ENCODE assay signal across 9 cellular contexts in the genomic region with DNA sequence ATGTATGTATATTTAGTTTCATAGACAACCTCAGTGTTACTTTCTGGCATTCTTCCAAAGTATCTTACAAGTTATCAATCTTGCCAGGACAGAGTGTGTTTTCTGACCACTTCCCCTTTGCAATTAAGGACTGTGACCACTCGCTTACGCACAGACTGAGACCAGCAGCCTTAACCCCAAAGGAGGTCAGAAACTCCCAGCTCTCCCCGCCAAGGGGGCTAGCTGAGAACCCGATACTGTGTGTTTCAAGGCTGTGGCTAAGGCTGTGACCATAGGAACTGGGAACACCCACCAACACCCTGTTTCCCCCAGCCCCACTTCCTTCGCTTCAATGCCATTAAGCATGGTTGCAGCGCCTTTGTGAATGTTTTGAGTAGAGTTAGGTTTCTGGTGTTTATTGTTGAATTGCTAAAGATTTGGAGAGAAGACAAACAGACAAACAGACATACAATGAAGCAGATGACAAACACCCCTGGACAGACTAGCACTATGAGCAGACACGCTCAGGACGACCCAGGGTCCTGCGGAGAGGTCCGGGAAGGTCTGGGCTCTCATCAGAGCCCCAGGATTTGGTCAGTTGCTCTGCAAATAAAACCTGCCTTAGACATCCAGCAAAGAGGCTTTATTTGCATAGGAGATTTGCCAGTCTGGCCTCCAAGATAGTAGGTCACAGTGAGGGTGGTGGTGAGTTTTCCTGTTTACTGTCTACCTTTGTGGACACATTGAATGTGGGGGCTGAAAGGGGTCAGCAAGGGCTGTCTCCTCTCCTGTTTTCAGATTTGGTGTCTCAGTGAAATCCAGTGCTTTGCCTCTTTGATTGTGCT. TPM values are rescaled to one million over a fixed set of nuclear protein-coding genes. Genes with fewer than 3 reads are reported as not detected.
DNase-seq lines count a peak whose midpoint lies in the region; ATAC-seq, FAIRE-seq and TF ChIP-seq lines count a peak whose summit lies in the region.
"Had no signal": no experiment of that assay in that cellular context is flagged by ENCODE, and none has a peak within 500 bp of the region (broad histone marks: within the 10 kb centered on the region; RNA-seq: fewer than 3 reads in every experiment).

No MANE protein-coding gene starts in this region.

- no TSS peak for BruUV-seq in Caco-2 (replicated peaks; lab: Mats Ljungman, UMichigan)

- no peak overlapping the region for H3K9ac ChIP-seq in Loucy (ENCODE audit: low read depth, low read length, poor library complexity, severe bottlenecking)

- H3K27me3 ChIP-seq in Loucy (ENCODE audit: insufficient read depth, low read length, poor library complexity, severe bottlenecking) (no peaks in the 10 kb centered on the region), Caco-2 (replicated peaks; ENCODE audit: control insufficient read depth, insufficient read depth, low read length) (no peaks in the 10 kb centered on the region)

- H3K36me3 ChIP-seq in Loucy (ENCODE audit: insufficient read depth, low read length) (no peaks in the 10 kb centered on the region), Caco-2 (ENCODE audit: control insufficient read depth, insufficient read depth, low read length) (no peaks in the 10 kb centered on the region)

- TF ChIP-seq POLR2A in GM12892 (IDR thresholded peaks at IDR 0.05; ENCODE audit: low read depth, low read length): no peak; the same call in 1 of the 2 replicates

- H3K9me3 ChIP-seq in Loucy (ENCODE audit: insufficient read depth, low read depth, low read length) (no peaks in the 10 kb centered on the region), Caco-2 (no peaks in the 10 kb centered on the region)

- no peaks in the 10 kb centered on the region for H3K27me3 Mint-ChIP-seq in Caco-2 (ENCODE audit: insufficient read depth, unreplicated experiment)

- H3F3A ChIP-seq in Loucy (ENCODE audit: low read depth): no peaks in the 10 kb centered on the region

- intact Hi-C loops in Caco-2 (cut with micrococcal nuclease; ENCODE audit: unreplicated experiment): no loop called here

- H3K9me3 Mint-ChIP-seq in Caco-2 (ENCODE audit: unreplicated experiment): no peaks in the 10 kb centered on the region

- CTCF ChIA-PET in Caco-2 (lab: Charles Lee): no interaction called here

- peak; percentile 98 for FAIRE-seq in GM12892 (lab: Jason Lieb, UNC)

- H3K4me1 Mint-ChIP-seq in Caco-2 (ENCODE audit: low read depth, unreplicated experiment): no peaks in the 10 kb centered on the region

- ATAC-seq in GM21723 (IDR thresholded peaks at IDR 0.05; ENCODE audit: unreplicated experiment): peak; percentile 95

- no peaks in the 10 kb centered on the region for H4K20me1 ChIP-seq in Loucy (ENCODE audit: insufficient read depth, low read length, poor library complexity, severe bottlenecking)

- H3K4me3 Mint-ChIP-seq in Caco-2 (ENCODE audit: unreplicated experiment): no peak overlapping the region

- H3K4me1 ChIP-seq in Loucy (ENCODE audit: insufficient read depth, low read length, poor library complexity, severe bottlenecking): peaks cover 16% of the 10 kb centered on the region
- H3K4me1 ChIP-seq in Caco-2: no peaks in the 10 kb centered on the region

- no peaks in the 10 kb centered on the region for H3K79me2 ChIP-seq in Loucy (ENCODE audit: insufficient read depth, low read length)

- POLR2A ChIA-PET in Caco-2 (lab: Charles Lee): no interaction called here

- H3K4me3 ChIP-seq in Loucy (ENCODE audit: low read length, poor library complexity, severe bottlenecking) (peak overlapping the region; percentile 2), Caco-2 (ENCODE audit: low read depth, low read length) (no peak overlapping the region)

- DNase-seq in GM12892 (ENCODE audit: insufficient read length) (peak; percentile 42), fibroblast of peridontal ligament (ENCODE audit: extremely low read depth) (peak; percentile 33), DMS53 treated with DMSO at 0.1 percent for 48 hours (lab: John Stamatoyannopoulos, UW; ENCODE audit: unreplicated experiment) (no peak), kidney glomerular epithelial cell (lab: John Stamatoyannopoulos, UW) (no peak), Caco-2 (no peak), islet precursor cell (no peak)

- peak overlapping the region; percentile 19 for H3K4me2 ChIP-seq in Loucy (ENCODE audit: low read depth, low read length, poor library complexity, severe bottlenecking)

- TF ChIP-seq CTCF in Loucy (conservative IDR thresholded peaks at IDR 0.05; ENCODE audit: low read length) (no peak), Caco-2 (IDR thresholded peaks at IDR 0.05; ENCODE audit: insufficient read depth in 1 of 2, low read depth in 1 of 2, low read length in 1 of 2, severe bottlenecking in 1 of 2, unreplicated experiment in 1 of 2) (no peak)

- H3K9me2 ChIP-seq in Loucy (replicated peaks; ENCODE audit: low read depth, low read length): no peaks in the 10 kb centered on the region

- H2AFZ ChIP-seq in Loucy (ENCODE audit: low read length): no peak overlapping the region

- H3K27ac Mint-ChIP-seq in Caco-2 (ENCODE audit: unreplicated experiment): no peak overlapping the region

- H3K36me3 Mint-ChIP-seq in Caco-2 (ENCODE audit: insufficient read depth, unreplicated experiment): no peaks in the 10 kb centered on the region

RNA-seq across cellular contexts. Expression of a gene that starts 25.0 kb away (rescaled TPM):
- polyA plus RNA-seq in GM12892 (2012; ENCODE audit: missing spikeins): 41.3 TPM
- total RNA-seq in Caco-2 (2022): not detected in 2 replicates
- total RNA-seq: myocyte had no signal

Comparison
In these comparisons a context has a peak if more than half of its experiments do, and no peak if none do; other contexts are left out.
1. DNase-seq: peak in GM12892 (single experiment) and fibroblast of peridontal ligament (single experiment); none in DMS53 treated with DMSO at 0.1 percent for 48 hours (single experiment), kidney glomerular epithelial cell (single experiment), Caco-2 (0 of 2) and islet precursor cell (single experiment).